Comparison of ENCODE assay signal across 8 cellular contexts in the genomic region with DNA sequence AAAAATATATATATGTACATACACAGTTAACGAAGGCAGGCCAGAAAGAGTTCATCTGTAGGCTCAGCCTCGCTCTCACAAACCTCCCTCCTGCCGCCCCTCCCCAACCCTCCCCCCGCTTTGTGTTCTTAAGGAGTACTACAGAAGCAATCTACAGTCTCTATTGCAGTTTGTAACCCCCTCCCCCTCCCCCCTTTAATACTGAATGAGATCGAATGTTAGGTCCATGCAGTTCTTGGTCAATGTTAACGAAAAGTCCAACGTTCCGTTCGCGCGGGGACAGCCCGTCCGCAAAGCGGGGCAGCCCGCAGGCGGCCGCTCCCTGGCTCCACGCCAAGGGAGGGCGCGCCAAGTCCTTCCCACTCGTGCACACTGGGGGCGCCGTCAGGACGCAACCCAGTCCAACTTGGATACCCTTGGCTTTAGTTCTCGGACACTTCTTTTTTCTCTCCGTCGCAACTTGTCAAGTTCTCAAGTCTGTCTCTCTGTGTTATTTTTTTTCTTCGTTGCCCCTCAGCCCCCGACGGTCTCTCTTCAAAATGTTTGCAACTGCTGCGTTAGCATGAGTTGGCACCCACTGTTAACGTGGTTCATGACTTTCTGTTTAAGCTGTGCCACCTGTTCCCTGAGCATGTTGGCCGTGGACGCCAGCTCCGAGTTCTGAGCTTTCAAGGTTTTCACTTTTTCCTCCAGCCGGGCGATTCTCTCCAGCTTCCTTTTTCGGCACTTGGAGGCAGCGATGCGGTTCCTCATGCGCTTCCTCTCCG. TPM values are rescaled to one million over a fixed set of nuclear protein-coding genes. Genes with fewer than 3 reads are reported as not detected.
DNase-seq lines count a peak whose midpoint lies in the region; ATAC-seq and TF ChIP-seq lines count a peak whose summit lies in the region.

No MANE protein-coding gene starts in this region.

- peaks cover 3% of the 10 kb centered on the region for H3K36me3 Mint-ChIP-seq in CD4-positive, CD25-positive, alpha-beta regulatory T cell
- H3K36me3 Mint-ChIP-seq in activated naive CD4-positive, alpha-beta T cell treated with anti-CD3 and anti-CD28 coated beads, Interleukin-2, amount 50 U/mL, for 24 hours: peaks cover 5% of the 10 kb centered on the region
- peaks cover 13% of the 10 kb centered on the region for H3K36me3 Mint-ChIP-seq in osteocyte (ENCODE audit: unreplicated experiment)

- H3K4me3 ChIP-seq in CD4-positive, CD25-positive, alpha-beta regulatory T cell (ENCODE audit: low read depth, low read length): peak overlapping the region; percentile 89
- peak overlapping the region; percentile 74 for H3K4me3 ChIP-seq in HUES64 (ENCODE audit: low read length)

- peaks cover 48% of the 10 kb centered on the region for H3K27me3 Mint-ChIP-seq in CD4-positive, CD25-positive, alpha-beta regulatory T cell
- no peaks in the 10 kb centered on the region for H3K27me3 Mint-ChIP-seq in activated naive CD4-positive, alpha-beta T cell treated with anti-CD3 and anti-CD28 coated beads, Interleukin-2, amount 50 U/mL, for 24 hours
- no peaks in the 10 kb centered on the region for H3K27me3 Mint-ChIP-seq in osteocyte (ENCODE audit: unreplicated experiment)

- 2% methylated on average over 41 of the region's 42 CpGs for WGBS in HUES64

- peak; percentile 52 for TF ChIP-seq CTCF in osteocyte (IDR thresholded peaks at IDR 0.05)

- no peaks in the 10 kb centered on the region for H3K36me3 ChIP-seq in CD4-positive, CD25-positive, alpha-beta regulatory T cell (ENCODE audit: control insufficient read depth, insufficient read depth, low read length)
- H3K36me3 ChIP-seq in HUES64 (ENCODE audit: insufficient read depth, low read length): no peaks in the 10 kb centered on the region

- H3K9me3 Mint-ChIP-seq in CD4-positive, CD25-positive, alpha-beta regulatory T cell: peaks cover 0 to 4% (median 0%) of the 10 kb centered on the region in 7 donors
- H3K9me3 Mint-ChIP-seq in activated naive CD4-positive, alpha-beta T cell treated with anti-CD3 and anti-CD28 coated beads, Interleukin-2, amount 50 U/mL, for 24 hours: no peaks in the 10 kb centered on the region
- H3K9me3 Mint-ChIP-seq in osteocyte (ENCODE audit: unreplicated experiment): no peaks in the 10 kb centered on the region

- H3K27me3 ChIP-seq in CD4-positive, CD25-positive, alpha-beta regulatory T cell (ENCODE audit: control insufficient read depth, insufficient read depth, low read length): no peaks in the 10 kb centered on the region
- peaks cover 51% of the 10 kb centered on the region for H3K27me3 ChIP-seq in HUES64 (ENCODE audit: insufficient read depth, low read length)

- peaks cover 32% of the 10 kb centered on the region for H3K4me1 ChIP-seq in CD4-positive, CD25-positive, alpha-beta regulatory T cell (ENCODE audit: control insufficient read depth, insufficient read depth, low read length, poor library complexity, severe bottlenecking)
- peaks cover 16% of the 10 kb centered on the region for H3K4me1 ChIP-seq in HUES64 (ENCODE audit: insufficient read depth, low read length)

- intact Hi-C loops in Right ventricle myocardium inferior (cut with DNase I): loop anchor here (1.0 kb wide), 1 partner anchor 978 kb away; no protein-coding TSS in a partner anchor

- peak overlapping the region in 2 of 3 donors; percentile 89 to 100 for H3K27ac Mint-ChIP-seq in CD4-positive, CD25-positive, alpha-beta regulatory T cell
- peak overlapping the region; percentile 85 for H3K27ac Mint-ChIP-seq in activated naive CD4-positive, alpha-beta T cell treated with anti-CD3 and anti-CD28 coated beads, Interleukin-2, amount 50 U/mL, for 24 hours
- peak overlapping the region; percentile 90 for H3K27ac Mint-ChIP-seq in osteocyte (ENCODE audit: unreplicated experiment)

- peaks cover 0 to 22% (median 16%) of the 10 kb centered on the region in 4 donors for H3K4me1 Mint-ChIP-seq in CD4-positive, CD25-positive, alpha-beta regulatory T cell
- H3K4me1 Mint-ChIP-seq in activated naive CD4-positive, alpha-beta T cell treated with anti-CD3 and anti-CD28 coated beads, Interleukin-2, amount 50 U/mL, for 24 hours: peaks cover 21% of the 10 kb centered on the region
- H3K4me1 Mint-ChIP-seq in osteocyte (ENCODE audit: unreplicated experiment): peaks cover 37% of the 10 kb centered on the region

- ATAC-seq in CD4-positive, CD25-positive, alpha-beta regulatory T cell (ENCODE audit: low read depth in 2 of 2): no peak
- ATAC-seq in Right ventricle myocardium inferior: no peak

- DNase-seq in CD4-positive, CD25-positive, alpha-beta regulatory T cell: peak; percentile 42 to 63 (median 49)
- DNase-seq in SHP77 treated with DMSO at 0.1 percent for 48 hours (lab: John Stamatoyannopoulos, UW): peak; percentile 54
- peak; percentile 79 for DNase-seq in Right ventricle myocardium inferior (ENCODE audit: missing footprints)
- peak; percentile 90 for DNase-seq in osteocyte (ENCODE audit: extremely low spot score, unreplicated experiment)
- peak; percentile 80 for DNase-seq in ureter (ENCODE audit: low spot score)
- DNase-seq in 8988T: no peak

- peak overlapping the region; percentile 81 to 98 (median 94) for H3K4me3 Mint-ChIP-seq in CD4-positive, CD25-positive, alpha-beta regulatory T cell
- H3K4me3 Mint-ChIP-seq in activated naive CD4-positive, alpha-beta T cell treated with anti-CD3 and anti-CD28 coated beads, Interleukin-2, amount 50 U/mL, for 24 hours: peak overlapping the region; percentile 98
- peak overlapping the region; percentile 89 for H3K4me3 Mint-ChIP-seq in osteocyte (ENCODE audit: unreplicated experiment)

- peak overlapping the region; percentile 99 for H3K27ac ChIP-seq in CD4-positive, CD25-positive, alpha-beta regulatory T cell (ENCODE audit: insufficient read depth, low read length, poor library complexity, severe bottlenecking)
- no peak overlapping the region for H3K27ac ChIP-seq in HUES64 (ENCODE audit: low read depth, low read length)

- H3K9ac ChIP-seq in HUES64 (ENCODE audit: low read depth, low read length): peak overlapping the region; percentile 67

- no peaks in the 10 kb centered on the region for H3K9me3 ChIP-seq in CD4-positive, CD25-positive, alpha-beta regulatory T cell (ENCODE audit: control insufficient read depth in 2 of 2, low read length in 2 of 2)
- H3K9me3 ChIP-seq in HUES64 (ENCODE audit: insufficient read depth, low read depth, low read length): no peaks in the 10 kb centered on the region

RNA-seq across cellular contexts. Expression of a gene that starts 2.1 kb away (rescaled TPM):
- 1,538 TPM for total RNA-seq in CD4-positive, CD25-positive, alpha-beta regulatory T cell
- 10 to 100 TPM; 41.3 to 73.3 (median 48.6) TPM for polyA plus RNA-seq in CD4-positive, CD25-positive, alpha-beta regulatory T cell
- 6.0 TPM for polyA plus RNA-seq in HUES64 (2013, experiment 1 of 2)
- polyA plus RNA-seq in HUES64 (2013, experiment 2 of 2): 6.0 TPM
- total RNA-seq in Right ventricle myocardium inferior (64.2 TPM), osteocyte (115 and 134 TPM in 2 replicates), ureter (37.9 TPM)

Comparison
In these comparisons a context has a peak if more than half of its experiments do, and no peak if none do; other contexts are left out.
1. RNA of a gene that starts 2.1 kb away (total RNA-seq): 1,538 TPM in CD4-positive, CD25-positive, alpha-beta regulatory T cell (single experiment); 115 to 134 TPM in osteocyte, 64.2 TPM in Right ventricle myocardium inferior (single experiment) and 37.9 TPM in ureter (single experiment); every median in the first group is over 10 times any median in the second.
2. Peak in every context shown above with its lines, with median percentiles within 50 percentile points of each other: H3K27ac Mint-ChIP-seq and H3K4me3 Mint-ChIP-seq.